ENCODE assay signal across 1 cellular context in genomic region chr22:46604306-46604690, GRCh38.
TF ChIP-seq lines count a peak whose summit lies in the region.

No MANE protein-coding gene starts in this region.

TF ChIP-seq in GM23338, 12 proteins besides CTCF, POLR2A, EP300 and RAD21 (continued from another document):
- TF ChIP-seq REST (IDR thresholded peaks at IDR 0.05; ENCODE audit: unreplicated experiment) (no peak), POLR2AphosphoS5 (IDR thresholded peaks at IDR 0.05; ENCODE audit: low read depth) (no peak), ZNF331 (CRISPR knock-in tag; IDR thresholded peaks at IDR 0.05; ENCODE audit: low read depth) (no peak), ZNF114 (CRISPR knock-in tag; IDR thresholded peaks at IDR 0.05) (no peak), STAT1 (IDR thresholded peaks at IDR 0.05; ENCODE audit: unreplicated experiment) (no peak), NANOG (IDR thresholded peaks at IDR 0.05; ENCODE audit: borderline replicate concordance) (no peak), CREB1 (CRISPR knock-in tag; IDR thresholded peaks at IDR 0.05; ENCODE audit: low read depth) (no peak), JUNB (IDR thresholded peaks at IDR 0.05; ENCODE audit: unreplicated experiment) (no peak), EZH2phosphoT487 (IDR thresholded peaks at IDR 0.05; ENCODE audit: unreplicated experiment) (no peak), ETS1 (IDR thresholded peaks at IDR 0.05) (no peak)
